19 cellular contexts compared by ENCODE assay signal in the genomic region with DNA sequence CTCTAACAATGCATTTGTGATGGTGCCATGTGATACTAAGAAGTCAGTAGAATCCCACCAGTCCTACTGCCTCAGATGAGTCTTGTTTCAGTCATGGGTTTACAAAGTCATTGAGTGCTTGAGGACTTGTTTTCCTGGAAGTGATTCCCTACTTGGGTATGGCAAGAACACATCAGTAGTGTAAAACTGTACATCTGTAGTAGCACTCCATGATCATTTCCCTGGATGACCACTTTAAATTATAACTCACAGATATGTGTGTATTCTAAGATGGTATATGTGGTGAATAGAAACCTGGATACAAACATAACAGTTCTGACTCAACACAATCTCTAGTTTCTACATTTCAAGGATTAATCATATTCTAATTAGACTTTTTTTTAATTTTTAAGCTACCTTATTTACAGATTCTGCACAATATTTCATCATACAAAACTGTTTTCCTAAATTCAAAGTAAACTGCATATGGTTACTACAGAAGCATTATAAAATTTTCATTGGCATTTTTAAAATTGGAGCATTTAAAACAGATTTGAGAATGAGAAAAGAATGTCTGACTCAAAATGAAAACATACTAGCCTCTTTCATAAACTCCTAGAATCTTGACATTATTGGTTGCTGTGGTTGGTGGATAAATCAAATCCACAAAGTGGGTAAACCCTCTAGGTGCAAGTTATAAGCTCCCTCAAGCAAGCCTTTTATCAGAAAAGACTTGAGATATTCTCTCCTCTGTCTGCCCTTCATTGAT. TPM values are rescaled to one million over a fixed set of nuclear protein-coding genes. Genes with fewer than 3 reads are reported as not detected.
DNase-seq lines count a peak whose midpoint lies in the region; ATAC-seq and TF ChIP-seq lines count a peak whose summit lies in the region.
"Had no signal": no experiment of that assay in that cellular context is flagged by ENCODE, and none has a peak within 500 bp of the region (broad histone marks: within the 10 kb centered on the region; RNA-seq: fewer than 3 reads in every experiment).

No MANE protein-coding gene starts in this region.

- no peaks in the 10 kb centered on the region for H3K27me3 ChIP-seq in foreskin keratinocyte

- intact Hi-C loops in Right ventricle myocardium superior (cut with DNase I) = no loop called here
- intact Hi-C loops in left colon (cut with DNase I, micrococcal nuclease) = loop anchor here in 1 of 2 donors (10.0 kb wide), 1 partner anchor 195 kb away; a partner anchor contains a TSS

- TF ChIP-seq CTCF in foreskin keratinocyte (conservative IDR thresholded peaks at IDR 0.05) (no peak), omental fat pad (IDR thresholded peaks at IDR 0.05) (no peak)

- H3K36me3 Mint-ChIP-seq in activated naive CD8-positive, alpha-beta T cell treated with anti-CD3 and anti-CD28 coated beads, Interleukin-2, amount 50 U/mL, for 24 hours (ENCODE audit: low read depth) = peaks cover 3% of the 10 kb centered on the region
- H3K36me3 Mint-ChIP-seq: naive B cell had no signal

- H3K4me3 Mint-ChIP-seq in activated naive CD8-positive, alpha-beta T cell treated with anti-CD3 and anti-CD28 coated beads, Interleukin-2, amount 50 U/mL, for 24 hours = no peak overlapping the region
- H3K4me3 Mint-ChIP-seq: naive B cell had no signal

- H3K4me1 ChIP-seq in foreskin keratinocyte = peaks cover 8% of the 10 kb centered on the region

- DNase-seq in AG08395 (ENCODE audit: low spot score) = peak; percentile 22
- DNase-seq in EL = peak; percentile 49
- DNase-seq in activated naive CD8-positive, alpha-beta T cell treated with anti-CD3 and anti-CD28 coated beads, Interleukin-2, amount 50 U/mL, for 24 hours = no peak
- DNase-seq in foreskin keratinocyte = peak; percentile 22 to 52
- DNase-seq in omental fat pad (ENCODE audit: low spot score) = no peak
- DNase-seq in Right ventricle myocardium superior = no peak
- no peak for DNase-seq in NCI-H446 treated with DMSO at 0.1 percent for 48 hours (lab: John Stamatoyannopoulos, UW)
- DNase-seq in left colon = no peak
- DNase-seq: erythroblast; hypothalamus; naive B cell; NCI-H2107; NK-92 treated with Interleukin-12 subunit alpha and Interleukin-12 subunit beta, amount 100 ng/mL, for 24 hours; psoas muscle; SIG-M5; stimulated activated CD4-positive, alpha-beta T cell treated with anti-CD3 and anti-CD28 coated beads, Interleukin-15, amount 100 ng/mL, for 24 hours had no signal

- peak; percentile 76 for ATAC-seq in activated naive CD8-positive, alpha-beta T cell treated with anti-CD3 and anti-CD28 coated beads, Interleukin-2, amount 50 U/mL, for 24 hours
- ATAC-seq in foreskin keratinocyte (peak; percentile 71), omental fat pad (ENCODE audit: low FRiP score) (no peak), Right ventricle myocardium superior (ENCODE audit: poor library complexity) (no peak), left colon (no peak)
- ATAC-seq: left lobe of liver, psoas muscle had no signal

- H3K27ac ChIP-seq in foreskin keratinocyte = peak overlapping the region; percentile 49
- H3K27ac ChIP-seq: C4-2B, psoas muscle, thoracic aorta had no signal

- H3K27ac Mint-ChIP-seq in activated naive CD8-positive, alpha-beta T cell treated with anti-CD3 and anti-CD28 coated beads, Interleukin-2, amount 50 U/mL, for 24 hours = peak overlapping the region; percentile 27
- H3K27ac Mint-ChIP-seq: naive B cell had no signal

- no peaks in the 10 kb centered on the region for H3K27me3 Mint-ChIP-seq in activated naive CD8-positive, alpha-beta T cell treated with anti-CD3 and anti-CD28 coated beads, Interleukin-2, amount 50 U/mL, for 24 hours
- H3K27me3 Mint-ChIP-seq: naive B cell had no signal

- H3K9me3 Mint-ChIP-seq in activated naive CD8-positive, alpha-beta T cell treated with anti-CD3 and anti-CD28 coated beads, Interleukin-2, amount 50 U/mL, for 24 hours = no peaks in the 10 kb centered on the region
- H3K9me3 Mint-ChIP-seq: naive B cell had no signal

- peaks cover 58% of the 10 kb centered on the region for H3K4me1 Mint-ChIP-seq in activated naive CD8-positive, alpha-beta T cell treated with anti-CD3 and anti-CD28 coated beads, Interleukin-2, amount 50 U/mL, for 24 hours

RNA-seq across cellular contexts. Expression of gene PSMG1, which starts 6.8 kb away (rescaled TPM):
- total RNA-seq in foreskin keratinocyte (105 and 113 TPM in 2 replicates), omental fat pad (10 to 100 TPM; 17.5 to 42.0 (median 26.4) TPM), Right ventricle myocardium superior (17.4 TPM), left colon (10 to 100 TPM; 31.8 to 40.6 TPM)
- polyA plus RNA-seq in foreskin keratinocyte = 129 and 149 TPM in 2 replicates

Comparison
In these comparisons a context has a peak if more than half of its experiments do, and no peak if none do; other contexts are left out.
1. DNase-seq: peak in AG08395 (single experiment), EL (single experiment) and foreskin keratinocyte (2 of 2); none in activated naive CD8-positive, alpha-beta T cell treated with anti-CD3 and anti-CD28 coated beads, Interleukin-2, amount 50 U/mL, for 24 hours (single experiment), omental fat pad (single experiment), Right ventricle myocardium superior (single experiment), NCI-H446 treated with DMSO at 0.1 percent for 48 hours (single experiment) and left colon (0 of 2).
2. ATAC-seq: peak in activated naive CD8-positive, alpha-beta T cell treated with anti-CD3 and anti-CD28 coated beads, Interleukin-2, amount 50 U/mL, for 24 hours (single experiment) and foreskin keratinocyte (single experiment); none in omental fat pad (single experiment), Right ventricle myocardium superior (single experiment) and left colon (single experiment).